Comparison of ENCODE assay signal across 11 cellular contexts in the genomic region with DNA sequence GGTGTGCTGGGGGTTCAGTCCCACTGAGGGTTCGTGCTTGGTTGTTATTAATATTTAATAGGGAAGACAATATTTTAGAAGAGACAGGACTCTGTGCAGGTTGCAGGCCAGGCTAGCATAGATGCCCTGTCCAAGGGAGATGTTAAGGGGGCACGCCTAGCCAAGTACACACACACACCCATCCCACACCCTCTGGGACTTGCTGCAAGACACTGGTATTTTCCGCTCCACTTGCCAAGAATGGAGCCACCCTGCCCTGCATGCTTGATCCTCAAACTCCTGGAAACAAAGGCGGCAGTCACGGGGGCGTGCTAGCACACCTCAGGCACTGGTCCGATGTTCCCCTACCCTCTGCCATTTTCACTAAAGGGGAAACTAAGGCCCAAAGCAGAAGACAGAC.
DNase-seq lines count a peak whose midpoint lies in the region; ATAC-seq and TF ChIP-seq lines count a peak whose summit lies in the region.
"Had no signal": no experiment of that assay in that cellular context is flagged by ENCODE, and none has a peak within 500 bp of the region (broad histone marks: within the 10 kb centered on the region; RNA-seq: fewer than 3 reads in every experiment).

No MANE protein-coding gene starts in this region.

- no peak for TF ChIP-seq RAD21 in SK-N-SH (IDR thresholded peaks at IDR 0.05; ENCODE audit: low read length)

- H4K20me1 ChIP-seq in SK-N-SH (ENCODE audit: insufficient read depth) = no peaks in the 10 kb centered on the region

- no peak for TF ChIP-seq EP300 in SK-N-SH (IDR thresholded peaks at IDR 0.05; ENCODE audit: borderline replicate concordance in 1 of 2, low read depth in 1 of 2, low read length in 1 of 2)

- H3K4me3 ChIP-seq in ascending aorta (no peak overlapping the region), SK-N-SH (ENCODE audit: low read depth in 2 of 2, low read length in 1 of 2) (no peak overlapping the region)

- H3K9me3 ChIP-seq in ascending aorta (no peaks in the 10 kb centered on the region), SK-N-SH (no peaks in the 10 kb centered on the region)

- CTCF ChIA-PET in SK-N-SH (lab: Yijun Ruan, JAX) = interaction anchor here (1.0 to 5.5 kb wide), 10 partner anchors 12 to 190 kb away, joined by 3 to 42 read pairs (median 6); a partner anchor contains a TSS

- no peak overlapping the region for H3K9ac ChIP-seq in SK-N-SH

- no peak overlapping the region for H3K4me2 ChIP-seq in SK-N-SH

- peak overlapping the region; percentile 85 to 95 for H3K27ac ChIP-seq in ascending aorta
- H3K27ac ChIP-seq in SK-N-SH (ENCODE audit: low read depth in 2 of 2, low read length in 1 of 2) = peak overlapping the region in 1 of 2 experiments; percentile 96; a peak in 2 of 4 replicates
- H3K27ac ChIP-seq: epithelial cell of prostate had no signal

- in situ Hi-C loops in Caki2 (cut with HindIII; ENCODE audit: low pct_unique_long_range_greater_than_20kb, low sequenced_read_pairs) = loop anchor here (25.0 kb wide), 1 partner anchor 188 kb away; no protein-coding TSS in a partner anchor

- no peaks in the 10 kb centered on the region for H3K9me2 ChIP-seq in SK-N-SH

- peak; percentile 49 for DNase-seq in Caki2 (ENCODE audit: low read depth)
- DNase-seq in ascending aorta (ENCODE audit: low spot score in 2 of 2) = peak in 1 of 2 donors; percentile 76
- DNase-seq in kidney tubule cell (ENCODE audit: low spot score) = peak; percentile 39
- DNase-seq in sciatic nerve (ENCODE audit: low spot score) = no peak
- no peak for DNase-seq in SK-N-SH
- no peak for DNase-seq in kidney glomerular epithelial cell (lab: John Stamatoyannopoulos, UW)
- DNase-seq: activated CD4-positive, alpha-beta T cell treated with anti-CD3 and anti-CD28 coated beads, Interleukin-2, amount 10 ng/mL, durations not matched to agents 7 days and 5 days; stimulated activated CD4-positive, alpha-beta T cell treated with anti-CD3 and anti-CD28 coated beads, Interleukin-15, amount 100 ng/mL, for 24 hours had no signal

- ATAC-seq in sciatic nerve = peak; percentile 73
- ATAC-seq in HG03565 (IDR thresholded peaks at IDR 0.05; ENCODE audit: unreplicated experiment) = no peak
- ATAC-seq in HG02981 (IDR thresholded peaks at IDR 0.05; ENCODE audit: unreplicated experiment) = no peak

- POLR2A ChIA-PET in SK-N-SH (lab: Yijun Ruan, JAX) = interaction anchor here (1.0 to 1.3 kb wide), 3 partner anchors 11 to 97 kb away, joined by 3 to 4 read pairs (median 3); no protein-coding TSS in a partner anchor

- intact Hi-C loops in ascending aorta (cut with DNase I) (no loop called here), sciatic nerve (cut with DNase I) (no loop called here)

- TF ChIP-seq CTCF in ascending aorta (IDR thresholded peaks at IDR 0.05) (no peak), SK-N-SH (IDR thresholded peaks at IDR 0.05) (no peak)

- H3F3A ChIP-seq in SK-N-SH (replicated peaks; ENCODE audit: insufficient read depth) = no peaks in the 10 kb centered on the region

- 93% methylated on average over 6 of the region's 7 CpGs for WGBS in SK-N-SH (ENCODE audit: low lambda C conversion rate)

- peaks cover 26% of the 10 kb centered on the region; the same call in 1 of the 2 replicates for H3K79me2 ChIP-seq in SK-N-SH (ENCODE audit: insufficient read depth)

- H3K36me3 ChIP-seq in ascending aorta = no peaks in the 10 kb centered on the region
- H3K36me3 ChIP-seq in SK-N-SH (replicated peaks in 1 of 2; ENCODE audit: control insufficient read depth in 1 of 2, insufficient read depth in 2 of 2, low read length in 1 of 2) = no peaks in the 10 kb centered on the region

- H3K4me1 ChIP-seq in ascending aorta (peaks cover 50 to 61% of the 10 kb centered on the region in 2 donors), SK-N-SH (ENCODE audit: control insufficient read depth in 1 of 2, insufficient read depth in 2 of 2, low read depth in 1 of 2, low read length in 1 of 2) (peaks cover 0 to 83% of the 10 kb centered on the region in 2 experiments; a peak in 2 of 4 replicates)

- no peaks in the 10 kb centered on the region for H3K27me3 ChIP-seq in ascending aorta
- no peaks in the 10 kb centered on the region for H3K27me3 ChIP-seq in SK-N-SH (ENCODE audit: insufficient read depth)

- H2AFZ ChIP-seq in SK-N-SH (ENCODE audit: low read depth) = no peak overlapping the region

TF ChIP-seq in SK-N-SH, 30 proteins besides CTCF, POLR2A, EP300 and RAD21:
- TF ChIP-seq JUND (IDR thresholded peaks at IDR 0.05) = no peak
- no peak for TF ChIP-seq YY1 (IDR thresholded peaks at IDR 0.05; ENCODE audit: low read depth)

Comparison
In these comparisons a context has a peak if more than half of its experiments do, and no peak if none do; other contexts are left out.
1. DNase-seq: peak in Caki2 (single experiment) and kidney tubule cell (single experiment); none in sciatic nerve (single experiment), SK-N-SH (single experiment) and kidney glomerular epithelial cell (single experiment).